ENCODE assay signal across 1 cellular context in the genomic region with DNA sequence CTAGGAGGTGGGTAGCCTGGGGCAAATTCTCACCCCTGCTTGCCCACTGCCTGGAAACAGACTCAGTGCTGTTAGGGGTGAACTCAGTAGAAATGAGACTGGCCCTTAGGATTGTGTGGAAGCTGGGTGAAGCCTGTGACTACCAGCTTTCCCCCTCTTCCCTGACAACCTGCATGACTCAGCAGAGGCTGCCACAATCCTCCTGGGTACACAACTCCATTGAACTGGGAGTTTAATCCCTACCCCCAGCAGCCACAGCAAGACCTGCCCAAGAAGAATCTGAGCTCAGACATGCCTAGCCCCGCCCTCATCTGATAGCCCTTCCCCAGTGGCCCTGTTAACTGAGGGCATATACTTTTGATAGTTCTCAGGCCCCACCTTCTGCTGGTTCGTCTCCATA.
TF ChIP-seq lines count a peak whose summit lies in the region.

No MANE protein-coding gene starts in this region.

TF ChIP-seq in HepG2, 621 proteins besides CTCF, POLR2A, EP300 and RAD21 (continued from another document):
- TF ChIP-seq, protein P1, sequence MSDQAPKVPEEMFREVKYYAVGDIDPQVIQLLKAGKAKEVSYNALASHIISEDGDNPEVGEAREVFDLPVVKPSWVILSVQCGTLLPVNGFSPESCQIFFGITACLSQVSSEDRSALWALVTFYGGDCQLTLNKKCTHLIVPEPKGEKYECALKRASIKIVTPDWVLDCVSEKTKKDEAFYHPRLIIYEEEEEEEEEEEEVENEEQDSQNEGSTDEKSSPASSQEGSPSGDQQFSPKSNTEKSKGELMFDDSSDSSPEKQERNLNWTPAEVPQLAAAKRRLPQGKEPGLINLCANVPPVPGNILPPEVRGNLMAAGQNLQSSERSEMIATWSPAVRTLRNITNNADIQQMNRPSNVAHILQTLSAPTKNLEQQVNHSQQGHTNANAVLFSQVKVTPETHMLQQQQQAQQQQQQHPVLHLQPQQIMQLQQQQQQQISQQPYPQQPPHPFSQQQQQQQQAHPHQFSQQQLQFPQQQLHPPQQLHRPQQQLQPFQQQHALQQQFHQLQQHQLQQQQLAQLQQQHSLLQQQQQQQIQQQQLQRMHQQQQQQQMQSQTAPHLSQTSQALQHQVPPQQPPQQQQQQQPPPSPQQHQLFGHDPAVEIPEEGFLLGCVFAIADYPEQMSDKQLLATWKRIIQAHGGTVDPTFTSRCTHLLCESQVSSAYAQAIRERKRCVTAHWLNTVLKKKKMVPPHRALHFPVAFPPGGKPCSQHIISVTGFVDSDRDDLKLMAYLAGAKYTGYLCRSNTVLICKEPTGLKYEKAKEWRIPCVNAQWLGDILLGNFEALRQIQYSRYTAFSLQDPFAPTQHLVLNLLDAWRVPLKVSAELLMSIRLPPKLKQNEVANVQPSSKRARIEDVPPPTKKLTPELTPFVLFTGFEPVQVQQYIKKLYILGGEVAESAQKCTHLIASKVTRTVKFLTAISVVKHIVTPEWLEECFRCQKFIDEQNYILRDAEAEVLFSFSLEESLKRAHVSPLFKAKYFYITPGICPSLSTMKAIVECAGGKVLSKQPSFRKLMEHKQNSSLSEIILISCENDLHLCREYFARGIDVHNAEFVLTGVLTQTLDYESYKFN (CRISPR knock-in tag; conservative IDR thresholded peaks at IDR 0.05) = no peak
- TF ChIP-seq, protein P2, sequence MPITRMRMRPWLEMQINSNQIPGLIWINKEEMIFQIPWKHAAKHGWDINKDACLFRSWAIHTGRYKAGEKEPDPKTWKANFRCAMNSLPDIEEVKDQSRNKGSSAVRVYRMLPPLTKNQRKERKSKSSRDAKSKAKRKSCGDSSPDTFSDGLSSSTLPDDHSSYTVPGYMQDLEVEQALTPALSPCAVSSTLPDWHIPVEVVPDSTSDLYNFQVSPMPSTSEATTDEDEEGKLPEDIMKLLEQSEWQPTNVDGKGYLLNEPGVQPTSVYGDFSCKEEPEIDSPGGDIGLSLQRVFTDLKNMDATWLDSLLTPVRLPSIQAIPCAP (CRISPR knock-in tag; IDR thresholded peaks at IDR 0.05; ENCODE audit: low read depth) = no peak
